ENCODE assay signal across 7 cellular contexts in the genomic region with DNA sequence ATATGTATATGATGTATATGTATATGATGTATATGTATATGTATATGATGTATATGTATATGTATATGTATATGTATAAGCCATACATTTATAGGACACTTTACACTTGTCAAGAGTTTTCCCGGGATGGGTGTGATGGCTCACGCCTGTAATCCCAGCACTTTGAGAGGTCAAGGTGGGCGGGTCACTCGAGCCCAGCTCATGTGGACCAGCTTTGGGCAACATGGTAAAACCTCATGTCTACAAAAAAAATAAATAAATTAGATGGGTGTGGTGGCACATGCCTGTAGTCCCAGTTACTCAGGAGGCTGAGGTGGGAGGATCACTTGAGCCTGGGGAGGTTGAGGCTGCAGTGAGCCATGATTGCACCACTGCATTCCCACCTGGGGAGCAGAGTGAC. TPM values are rescaled to one million over a fixed set of nuclear protein-coding genes. Genes with fewer than 3 reads are reported as not detected.
DNase-seq lines count a peak whose midpoint lies in the region; ATAC-seq and TF ChIP-seq lines count a peak whose summit lies in the region.
"Not testable (repeated sequence)": the region's sequence is repeated elsewhere in the genome, so short reads cannot be mapped to it uniquely, and the experiment has no call there.

No MANE protein-coding gene starts in this region.

- H3K36me3 ChIP-seq in CD8-positive, alpha-beta T cell (ENCODE audit: insufficient read depth, low read length); SK-N-SH (replicated peaks in 1 of 2; ENCODE audit: control insufficient read depth in 1 of 2, insufficient read depth in 2 of 2, low read length in 1 of 2); hepatocyte (replicated peaks; ENCODE audit: insufficient read depth, low read depth); subcutaneous abdominal adipose tissue (ENCODE audit: control insufficient read depth in 5 of 5, insufficient read depth in 5 of 5, low read length in 5 of 5): not testable (repeated sequence)

- H4K20me1 ChIP-seq in SK-N-SH (ENCODE audit: insufficient read depth); hepatocyte (ENCODE audit: insufficient read depth, poor library complexity, severe bottlenecking): not testable (repeated sequence)

- peak overlapping the region; percentile 92 for H3K27ac Mint-ChIP-seq in CD8-positive, alpha-beta T cell
- H3K27ac Mint-ChIP-seq in activated T-cell treated with anti-CD3 and anti-CD28 coated beads, Interleukin-2, amount 50 U/mL, for 72 hours; central memory CD8-positive, alpha-beta T cell (ENCODE audit: low read depth); nephron: not testable (repeated sequence)

- not testable (repeated sequence) for TF ChIP-seq RAD21 in SK-N-SH (IDR thresholded peaks at IDR 0.05; ENCODE audit: low read length)

- not testable (repeated sequence) for H3K36me3 Mint-ChIP-seq in CD8-positive, alpha-beta T cell; activated T-cell treated with anti-CD3 and anti-CD28 coated beads, Interleukin-2, amount 50 U/mL, for 72 hours (ENCODE audit: insufficient read depth in 2 of 2); nephron (ENCODE audit: low read depth)
- H3K36me3 Mint-ChIP-seq in central memory CD8-positive, alpha-beta T cell (ENCODE audit: insufficient read depth): peaks cover 22% of the 10 kb centered on the region

- H3K9ac ChIP-seq in SK-N-SH; subcutaneous abdominal adipose tissue (ENCODE audit: low read length in 5 of 5): not testable (repeated sequence)

- intact Hi-C loops in CD8-positive, alpha-beta T cell (cut with DNase I, micrococcal nuclease): loop anchor here (2.0 to 10.0 kb wide), 6 partner anchors 92 to 630 kb away; a partner anchor contains a TSS

- H3K4me1 ChIP-seq in CD8-positive, alpha-beta T cell (ENCODE audit: insufficient read depth, low read length): peaks cover 21% of the 10 kb centered on the region
- H3K4me1 ChIP-seq in SK-N-SH (ENCODE audit: control insufficient read depth in 1 of 2, insufficient read depth in 2 of 2, low read depth in 1 of 2, low read length in 1 of 2): peaks cover 0 to 19% of the 10 kb centered on the region in 2 experiments; a peak in 2 of 4 replicates
- not testable (repeated sequence) for H3K4me1 ChIP-seq in hepatocyte (ENCODE audit: insufficient read depth)
- H3K4me1 ChIP-seq in subcutaneous abdominal adipose tissue (ENCODE audit: control insufficient read depth in 5 of 5, insufficient read depth in 5 of 5, low read length in 5 of 5): peaks cover 7 to 60% (median 40%) of the 10 kb centered on the region in 5 donors

- not testable (repeated sequence) for H3K79me2 ChIP-seq in SK-N-SH (ENCODE audit: insufficient read depth); hepatocyte

- not testable (repeated sequence) for H3K9me2 ChIP-seq in SK-N-SH; hepatocyte (replicated peaks; ENCODE audit: insufficient read depth)

- H3K4me2 ChIP-seq in SK-N-SH (peak overlapping the region; percentile 99; the same call in 1 of the 2 replicates), hepatocyte (peak overlapping the region; percentile 98)

- peaks cover 47% of the 10 kb centered on the region for H3K4me1 Mint-ChIP-seq in CD8-positive, alpha-beta T cell (ENCODE audit: low read depth)
- H3K4me1 Mint-ChIP-seq in activated T-cell treated with anti-CD3 and anti-CD28 coated beads, Interleukin-2, amount 50 U/mL, for 72 hours (ENCODE audit: low read depth): peaks cover 22% of the 10 kb centered on the region
- H3K4me1 Mint-ChIP-seq in central memory CD8-positive, alpha-beta T cell: peaks cover 41% of the 10 kb centered on the region
- not testable (repeated sequence) for H3K4me1 Mint-ChIP-seq in nephron

- not testable (repeated sequence) for H3K27me3 Mint-ChIP-seq in CD8-positive, alpha-beta T cell (ENCODE audit: low read depth); activated T-cell treated with anti-CD3 and anti-CD28 coated beads, Interleukin-2, amount 50 U/mL, for 72 hours (ENCODE audit: low read depth); central memory CD8-positive, alpha-beta T cell
- H3K27me3 Mint-ChIP-seq in nephron (ENCODE audit: low read depth): peaks cover 42% of the 10 kb centered on the region

- not testable (repeated sequence) for H3K9me3 ChIP-seq in CD8-positive, alpha-beta T cell (ENCODE audit: low read length); SK-N-SH; hepatocyte (ENCODE audit: low read depth); subcutaneous abdominal adipose tissue (ENCODE audit: control insufficient read depth in 5 of 5, low read length in 5 of 5)

- TF ChIP-seq CTCF in CD8-positive, alpha-beta T cell (IDR thresholded peaks at IDR 0.05); SK-N-SH (IDR thresholded peaks at IDR 0.05); hepatocyte (IDR thresholded peaks at IDR 0.05; ENCODE audit: poor library complexity); nephron (IDR thresholded peaks at IDR 0.05; ENCODE audit: unreplicated experiment in 3 of 3): not testable (repeated sequence)

- WGBS in SK-N-SH (ENCODE audit: low lambda C conversion rate): 73% methylated on average over 4 of the region's 4 CpGs
- WGBS in hepatocyte (ENCODE audit: low lambda C conversion rate, missing lambda C conversion rate): 86% methylated on average over 4 of the region's 4 CpGs

- POLR2A ChIA-PET in CD8-positive, alpha-beta T cell (lab: Charles Lee): interaction anchor here (0.8 kb wide), 1 partner anchor 23 kb away, joined by 3 read pairs; no protein-coding TSS in a partner anchor
- POLR2A ChIA-PET in SK-N-SH (lab: Yijun Ruan, JAX): not testable (repeated sequence)

- CTCF ChIA-PET in CD8-positive, alpha-beta T cell (lab: Charles Lee): interaction anchor here (1.0 to 1.4 kb wide), 4 partner anchors 11 to 243 kb away, joined by 3 to 5 read pairs (median 3); no protein-coding TSS in a partner anchor
- CTCF ChIA-PET in SK-N-SH (lab: Yijun Ruan, JAX): interaction anchor here (1.2 to 4.1 kb wide), 2 partner anchors 91 to 104 kb away, joined by 4 to 26 read pairs; no protein-coding TSS in a partner anchor

- TF ChIP-seq EP300 in SK-N-SH (IDR thresholded peaks at IDR 0.05; ENCODE audit: borderline replicate concordance in 1 of 2, low read depth in 1 of 2, low read length in 1 of 2): not testable (repeated sequence)

- H3K9me3 Mint-ChIP-seq in CD8-positive, alpha-beta T cell; activated T-cell treated with anti-CD3 and anti-CD28 coated beads, Interleukin-2, amount 50 U/mL, for 72 hours; central memory CD8-positive, alpha-beta T cell; nephron: not testable (repeated sequence)

- peak overlapping the region; percentile 97 for H3K4me3 Mint-ChIP-seq in CD8-positive, alpha-beta T cell
- peak overlapping the region; percentile 94 to 98 for H3K4me3 Mint-ChIP-seq in activated T-cell treated with anti-CD3 and anti-CD28 coated beads, Interleukin-2, amount 50 U/mL, for 72 hours
- peak overlapping the region; percentile 98 for H3K4me3 Mint-ChIP-seq in central memory CD8-positive, alpha-beta T cell
- H3K4me3 Mint-ChIP-seq in nephron: peak overlapping the region; percentile 87 to 94 (median 93)

- not testable (repeated sequence) for H3K27ac ChIP-seq in CD8-positive, alpha-beta T cell (ENCODE audit: low read depth, low read length); SK-N-SH (ENCODE audit: low read depth in 2 of 2, low read length in 1 of 2); hepatocyte
- H3K27ac ChIP-seq in subcutaneous abdominal adipose tissue (ENCODE audit: low read depth, low read length): peak overlapping the region; percentile 85

- not testable (repeated sequence) for H3K27me3 ChIP-seq in CD8-positive, alpha-beta T cell (ENCODE audit: insufficient read depth, low read length); subcutaneous abdominal adipose tissue (ENCODE audit: control insufficient read depth in 5 of 5, insufficient read depth in 4 of 5, low read length in 5 of 5)
- H3K27me3 ChIP-seq in SK-N-SH (ENCODE audit: insufficient read depth): peaks cover 67% of the 10 kb centered on the region
- H3K27me3 ChIP-seq in hepatocyte: peaks cover 15% of the 10 kb centered on the region

- DNase-seq in CD8-positive, alpha-beta T cell; SK-N-SH; activated T-cell treated with anti-CD3 and anti-CD28 coated beads, Interleukin-2, amount 50 U/mL, for 72 hours; central memory CD8-positive, alpha-beta T cell (ENCODE audit: low spot score in 2 of 2); hepatocyte (ENCODE audit: low spot score): not testable (repeated sequence)

- H3K4me3 ChIP-seq in CD8-positive, alpha-beta T cell (ENCODE audit: low read depth, low read length); SK-N-SH (ENCODE audit: low read depth in 2 of 2, low read length in 1 of 2); hepatocyte: not testable (repeated sequence)
- H3K4me3 ChIP-seq in subcutaneous abdominal adipose tissue (ENCODE audit: low read depth in 1 of 5, low read length in 5 of 5): peak overlapping the region in 3 of 5 donors; percentile 73 to 84 (median 77)

- H3F3A ChIP-seq in SK-N-SH (replicated peaks; ENCODE audit: insufficient read depth): not testable (repeated sequence)

- not testable (repeated sequence) for H2AFZ ChIP-seq in SK-N-SH (ENCODE audit: low read depth); hepatocyte

- not testable (repeated sequence) for ATAC-seq in CD8-positive, alpha-beta T cell; activated T-cell treated with anti-CD3 and anti-CD28 coated beads, Interleukin-2, amount 50 U/mL, for 72 hours (replicated peaks in 1 of 2); central memory CD8-positive, alpha-beta T cell (replicated peaks; ENCODE audit: extremely low read depth, poor library complexity, severe bottlenecking)

RNA-seq across cellular contexts. Expression of a gene that starts 2.4 kb away (rescaled TPM):
- 10 to 100 TPM; 41.3 to 41.8 TPM for total RNA-seq in CD8-positive, alpha-beta T cell
- polyA plus RNA-seq in SK-N-SH (2012; rRNA removed) (51.6 and 62.0 TPM in 2 replicates), hepatocyte (21.8 and 23.4 TPM in 2 replicates)
- 62.5 and 87.1 TPM in 2 replicates for polyA plus RNA-seq in SK-N-SH (2012; cell fraction: cytosol; rRNA removed)
- 49.2 and 76.3 TPM in 2 replicates for polyA plus RNA-seq in SK-N-SH (2012; cell fraction: nucleus; rRNA removed)
- 10 to 100 TPM; 23.2 to 28.4 TPM for total RNA-seq in activated T-cell treated with anti-CD3 and anti-CD28 coated beads, Interleukin-2, amount 50 U/mL, for 72 hours
- total RNA-seq in hepatocyte: 14.0 and 17.8 TPM in 2 replicates
